In the genomic region with DNA sequence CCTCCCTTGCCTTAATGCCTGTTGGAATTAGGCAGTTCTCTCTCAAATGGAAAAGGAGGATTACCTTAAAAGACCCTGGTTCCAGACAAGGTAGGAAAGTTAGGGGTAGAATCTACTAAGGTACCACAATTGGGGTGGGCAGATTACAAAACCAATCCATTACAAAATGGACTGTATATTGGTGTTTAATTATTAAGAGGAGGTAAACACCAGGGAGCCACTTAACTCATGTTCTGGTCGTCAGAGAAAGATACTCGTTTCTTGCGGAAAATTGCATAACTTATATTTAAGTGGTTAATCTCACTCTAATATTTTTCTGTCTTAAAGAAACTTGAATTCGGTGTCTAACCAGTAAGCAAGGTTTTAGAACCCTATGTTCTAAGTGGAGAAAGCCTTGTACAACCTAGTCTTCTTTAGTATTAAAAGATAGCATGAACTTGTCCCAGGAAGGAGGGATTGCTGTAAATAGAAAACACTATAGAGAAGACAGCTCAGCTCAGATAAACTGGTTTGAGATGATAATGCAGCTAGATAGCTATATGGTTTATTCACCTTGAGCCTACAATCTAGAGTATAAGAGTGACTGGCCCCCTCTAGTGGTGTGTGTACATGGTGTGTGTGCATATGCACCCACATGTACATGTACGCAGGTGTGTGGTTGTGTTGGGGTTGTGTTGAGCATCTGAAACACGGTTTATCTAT, we compare ENCODE assay signal across 8 cellular contexts. TPM values are rescaled to one million over a fixed set of nuclear protein-coding genes. Genes with fewer than 3 reads are reported as not detected.
DNase-seq lines count a peak whose midpoint lies in the region; ATAC-seq, FAIRE-seq and TF ChIP-seq lines count a peak whose summit lies in the region.

No MANE protein-coding gene starts in this region.

- in situ Hi-C loops in K562 (cut with MboI): no loop called here

- H3K27me3 ChIP-seq in K562 (ENCODE audit: control insufficient read depth in 2 of 2, insufficient read depth in 2 of 2, low read length in 2 of 2) (no peaks in the 10 kb centered on the region), liver (ENCODE audit: control insufficient read depth in 4 of 4, insufficient read depth in 4 of 4, low read length in 3 of 4) (no peaks in the 10 kb centered on the region)

- no peaks in the 10 kb centered on the region for H4K20me1 ChIP-seq in K562 (replicated peaks; ENCODE audit: control insufficient read depth, insufficient read depth, low read length)

- no peak overlapping the region for H3K27ac ChIP-seq in K562 (ENCODE audit: extremely low read depth, low read depth, low read length)
- H3K27ac ChIP-seq in liver (ENCODE audit: low read depth in 1 of 2, low read length in 2 of 2): no peak overlapping the region

- peak; percentile 10 for DNase-seq in DMS79 treated with DMSO at 0.1 percent for 48 hours (lab: John Stamatoyannopoulos, UW)
- no peak for DNase-seq in DMS79 (lab: John Stamatoyannopoulos, UW)
- peak; percentile 54 for DNase-seq in HuH-7.5 (ENCODE audit: low spot score)
- peak; percentile 38 for DNase-seq in SK-N-DZ (ENCODE audit: low spot score)
- peak; percentile 70 to 80 (median 72) for DNase-seq in K562 (ENCODE audit: extremely low read depth in 1 of 4, low spot score in 3 of 4)
- peak; percentile 24 to 75 for DNase-seq in stimulated activated effector memory CD8-positive, alpha-beta T cell treated with anti-CD3 and anti-CD28 coated beads, Interleukin-12 subunit alpha, Interleukin-12 subunit beta, amount 100 ng/mL, for 72 hours (ENCODE audit: low spot score in 2 of 2)
- no peak for DNase-seq in inferior parietal cortex (ENCODE audit: extremely low spot score)

- H3K4me3 ChIP-seq in K562 (no peak overlapping the region), liver (ENCODE audit: low read depth in 1 of 3, low read length in 3 of 3) (no peak overlapping the region)

- H3K36me3 ChIP-seq in K562 (ENCODE audit: control insufficient read depth, insufficient read depth, low read length) (no peaks in the 10 kb centered on the region), liver (ENCODE audit: control insufficient read depth in 4 of 4, insufficient read depth in 3 of 4, low read depth in 1 of 4, low read length in 3 of 4) (peaks cover 0 to 3% (median 2%) of the 10 kb centered on the region in 4 donors)

- peak overlapping the region; percentile 29 for H2AFZ ChIP-seq in K562 (ENCODE audit: low read depth, low read length)

- peaks cover 27% of the 10 kb centered on the region for H3K4me1 Mint-ChIP-seq in stimulated activated effector memory CD8-positive, alpha-beta T cell treated with anti-CD3 and anti-CD28 coated beads, Interleukin-12 subunit alpha, Interleukin-12 subunit beta, amount 100 ng/mL, for 72 hours

- TF ChIP-seq CTCF in K562 (IDR thresholded peaks at IDR 0.05 in 2 of 3, conservative IDR thresholded peaks at IDR 0.05 in 1 of 3; ENCODE audit: insufficient read depth in 2 of 3, low read depth in 1 of 3, low read length in 3 of 3) (peak; percentile 78 to 91 (median 86)), liver (IDR thresholded peaks at IDR 0.05; ENCODE audit: low read depth, low read length, missing input control) (peak; percentile 38)

- no peak overlapping the region for H3K4me2 ChIP-seq in K562 (ENCODE audit: insufficient read depth, low read length)

- TF ChIP-seq RAD21 in K562 (CRISPR knock-in tag; conservative IDR thresholded peaks at IDR 0.05 in 1 of 2, IDR thresholded peaks at IDR 0.05 in 1 of 2): peak; percentile 50 to 77; a peak in 3 of 4 replicates
- TF ChIP-seq RAD21 in liver (IDR thresholded peaks at IDR 0.05): peak in 1 of 2 donors; percentile 54

- WGBS in K562 (ENCODE audit: insufficient coverage, low coverage, missing lambda C conversion rate): 24% methylated on average over 6 of the region's 6 CpGs
- 52% methylated on average over 6 of the region's 6 CpGs for WGBS in liver

- ATAC-seq in K562: peak; percentile 98
- peak; percentile 85 for ATAC-seq in stimulated activated effector memory CD8-positive, alpha-beta T cell treated with anti-CD3 and anti-CD28 coated beads, Interleukin-12 subunit alpha, Interleukin-12 subunit beta, amount 100 ng/mL, for 72 hours

- no TSS peak for BruUV-seq in K562 (replicated peaks; lab: Mats Ljungman, UMichigan)

- peak; percentile 88 for FAIRE-seq in K562 (lab: Jason Lieb, UNC)

- intact Hi-C loops in K562 (cut with micrococcal nuclease): no loop called here

- H3K27ac Mint-ChIP-seq in stimulated activated effector memory CD8-positive, alpha-beta T cell treated with anti-CD3 and anti-CD28 coated beads, Interleukin-12 subunit alpha, Interleukin-12 subunit beta, amount 100 ng/mL, for 72 hours: no peak overlapping the region

- no peaks in the 10 kb centered on the region for H3K9me1 ChIP-seq in K562 (ENCODE audit: control insufficient read depth, insufficient read depth, low read length)

- CTCF ChIA-PET in K562 (lab: Yijun Ruan, JAX; ENCODE audit: low intra/inter-chr PET ratio): interaction anchor here (0.9 to 1.5 kb wide), 3 partner anchors 33 to 158 kb away, joined by 3 to 8 read pairs (median 4); no protein-coding TSS in a partner anchor

- no peaks in the 10 kb centered on the region for H3K9me3 Mint-ChIP-seq in stimulated activated effector memory CD8-positive, alpha-beta T cell treated with anti-CD3 and anti-CD28 coated beads, Interleukin-12 subunit alpha, Interleukin-12 subunit beta, amount 100 ng/mL, for 72 hours

- no peak for TF ChIP-seq POLR2A in K562 (conservative IDR thresholded peaks at IDR 0.05)

- H3K9me3 ChIP-seq in K562 (replicated peaks; ENCODE audit: control insufficient read depth, insufficient read depth, low read depth, low read length) (no peaks in the 10 kb centered on the region), liver (ENCODE audit: control insufficient read depth in 4 of 4, low read length in 3 of 4) (no peaks in the 10 kb centered on the region)

- no peaks in the 10 kb centered on the region for H3K36me3 Mint-ChIP-seq in stimulated activated effector memory CD8-positive, alpha-beta T cell treated with anti-CD3 and anti-CD28 coated beads, Interleukin-12 subunit alpha, Interleukin-12 subunit beta, amount 100 ng/mL, for 72 hours

- no peaks in the 10 kb centered on the region for H3K79me2 ChIP-seq in K562 (ENCODE audit: control insufficient read depth, insufficient read depth, low read length)

- no peak for TF ChIP-seq EP300 in K562 (IDR thresholded peaks at IDR 0.05; ENCODE audit: low read length)

- H3K4me3 Mint-ChIP-seq in stimulated activated effector memory CD8-positive, alpha-beta T cell treated with anti-CD3 and anti-CD28 coated beads, Interleukin-12 subunit alpha, Interleukin-12 subunit beta, amount 100 ng/mL, for 72 hours: no peak overlapping the region

- H3K9ac ChIP-seq in K562 (ENCODE audit: insufficient read depth in 1 of 2, low read depth in 2 of 2, low read length in 2 of 2) (no peak overlapping the region), liver (ENCODE audit: low read depth in 1 of 2, low read length in 2 of 2) (no peak overlapping the region)

- H3K4me1 ChIP-seq in K562 (replicated peaks in 1 of 2; ENCODE audit: control insufficient read depth in 2 of 2, insufficient read depth in 2 of 2, low read length in 2 of 2) (peaks cover 0 to 5% of the 10 kb centered on the region in 2 experiments; a peak in 1 of 5 replicates), liver (ENCODE audit: control insufficient read depth in 4 of 4, insufficient read depth in 4 of 4, low read length in 3 of 4) (peaks cover 0 to 9% (median 3%) of the 10 kb centered on the region in 4 donors)

- POLR2A ChIA-PET in K562 (lab: Yijun Ruan, JAX): interaction anchor here (0.6 to 3.4 kb wide), 5 partner anchors 12 to 158 kb away, joined by 3 to 12 read pairs (median 4); no protein-coding TSS in a partner anchor

TF ChIP-seq in K562, 482 proteins besides CTCF, POLR2A, EP300 and RAD21 (continues in another document):
- peak; percentile 30 to 38; a peak in 1 of 4 replicates for TF ChIP-seq FOXK2 (conservative IDR thresholded peaks at IDR 0.05 in 1 of 2, IDR thresholded peaks at IDR 0.05 in 1 of 2; ENCODE audit: low read depth in 2 of 2)
- TF ChIP-seq RB1 (IDR thresholded peaks at IDR 0.05; ENCODE audit: low read depth): peak; percentile 53; the same call in 1 of the 2 replicates

TF ChIP-seq in liver, 16 proteins besides CTCF, POLR2A, EP300 and RAD21 (continues in another document):
- TF ChIP-seq SP1 (IDR thresholded peaks at IDR 0.05) (no peak), EGR1 (IDR thresholded peaks at IDR 0.05; ENCODE audit: low read depth in 2 of 2) (no peak), RXRA (IDR thresholded peaks at IDR 0.05) (no peak), TAF1 (conservative IDR thresholded peaks at IDR 0.05) (no peak), GABPA (IDR thresholded peaks at IDR 0.05 in 1 of 2, conservative IDR thresholded peaks at IDR 0.05 in 1 of 2) (no peak), YY1 (IDR thresholded peaks at IDR 0.05) (no peak), ATF3 (IDR thresholded peaks at IDR 0.05) (no peak), FOXA1 (IDR thresholded peaks at IDR 0.05) (no peak)

RNA-seq across cellular contexts. Expression of gene STRIP2, which starts 58.0 kb away (rescaled TPM):
- 9.4 TPM in 2 replicates for polyA plus RNA-seq in SK-N-DZ (2014; cell fraction: cytosol; rRNA removed)
- 28.5 and 45.2 TPM in 2 replicates for polyA plus RNA-seq in SK-N-DZ (2014; cell fraction: nucleus; rRNA removed)
- total RNA-seq in K562 (2011; cell fraction: chromatin; rRNA removed; ENCODE audit: low replicate concordance): 202 and 262 TPM in 2 replicates
- 90.7 and 112 TPM in 2 replicates for total RNA-seq in K562 (2011; cell fraction: nucleolus; rRNA removed)
- 109 and 122 TPM in 2 replicates for total RNA-seq in K562 (2011; cell fraction: nucleoplasm; rRNA removed)
- total RNA-seq in K562 (2014; rRNA removed) (38.5 and 39.8 TPM in 2 replicates), K562 (2014; rRNA removed; fragmentation: Illumina TruSeq; extraction: Trizol) (40.8 and 41.7 TPM in 2 replicates), K562 (2015; rRNA removed; fragmentation: Illumina TruSeq; extraction: Trizol) (52.4 and 54.7 TPM in 2 replicates), K562 (2021) (50.3 and 56.3 TPM in 2 replicates), liver (1 to 10 TPM in 1 of 2 donors, under 1 TPM in 1; 0.50 to 4.8 TPM)
- polyA plus RNA-seq in K562 (2011; rRNA removed) (81.8 and 104 TPM in 2 replicates), K562 (2014; fragmentation: Illumina TruSeq; extraction: Trizol) (42.3 TPM in 2 replicates), K562 (2014; fragmentation: Nextera tagmentation; extraction: Ambion mirVana) (10 to 100 TPM; 10.1 to 13.8 TPM), K562 (2014; rRNA removed) (52.9 and 55.1 TPM in 2 replicates), liver (under 1 TPM; 0.18 to 0.19 TPM)
- polyA plus RNA-seq in K562 (2011; cell fraction: cytosol; rRNA removed): 27.2 and 41.8 TPM in 2 replicates
- polyA plus RNA-seq in K562 (2011; cell fraction: nucleus; rRNA removed): 388 and 426 TPM in 2 replicates
- 46.1 and 56.3 TPM in 2 replicates for polyA plus RNA-seq in K562 (2012)
- 62.4 and 66.1 TPM in 2 replicates for polyA minus RNA-seq in K562 (2011; rRNA and poly(A)+ RNA removed)
- 32.6 and 37.9 TPM in 2 replicates for polyA minus RNA-seq in K562 (2011; cell fraction: cytosol; rRNA and poly(A)+ RNA removed)
- 79.6 and 139 TPM in 2 replicates for polyA minus RNA-seq in K562 (2011; cell fraction: nucleus; rRNA and poly(A)+ RNA removed)

Comparison
In these comparisons a context has a peak if more than half of its experiments do, and no peak if none do; other contexts are left out.
1. DNase-seq: peak in DMS79 treated with DMSO at 0.1 percent for 48 hours (single experiment), HuH-7.5 (single experiment), SK-N-DZ (single experiment), K562 (4 of 4) and stimulated activated effector memory CD8-positive, alpha-beta T cell treated with anti-CD3 and anti-CD28 coated beads, Interleukin-12 subunit alpha, Interleukin-12 subunit beta, amount 100 ng/mL, for 72 hours (2 of 2); none in DMS79 (single experiment) and inferior parietal cortex (single experiment).
2. RNA of gene STRIP2, which starts 58.0 kb away (total RNA-seq): 38.5 to 262 TPM in K562; 0.50 to 4.8 TPM in liver; every median in the first group is over 4 times any median in the second.